ENCODE assay signal across 1 cellular context in the genomic region with DNA sequence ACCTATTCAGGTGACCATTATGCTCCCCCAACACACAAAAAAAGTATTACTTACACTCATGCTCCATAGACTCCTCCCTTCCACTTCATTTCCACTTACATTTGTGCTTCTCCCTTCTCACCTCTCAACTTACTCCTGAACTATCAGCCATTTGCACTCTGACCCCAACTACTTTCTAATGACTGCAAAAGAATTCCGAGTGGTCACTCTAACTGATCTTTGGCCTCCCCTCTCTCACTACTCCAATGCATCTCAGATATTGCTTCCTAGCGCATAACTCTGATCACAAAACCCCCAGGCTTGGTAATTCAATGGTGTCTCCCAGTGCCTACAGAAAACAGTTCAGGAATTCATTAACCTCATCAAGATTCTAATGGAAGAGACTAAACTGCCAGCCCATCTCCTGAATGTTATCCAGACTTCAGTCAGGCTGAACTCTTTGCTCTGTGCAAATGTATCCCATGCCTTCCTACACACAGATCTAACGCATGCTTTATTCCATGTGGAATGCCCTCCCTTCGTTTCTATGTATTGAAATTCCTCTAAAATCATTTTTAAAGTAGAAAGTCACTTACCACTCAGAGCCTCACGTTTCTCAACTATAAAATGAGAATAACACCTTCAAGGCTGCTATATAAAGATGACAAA.
TF ChIP-seq lines count a peak whose summit lies in the region.

No MANE protein-coding gene starts in this region.

TF ChIP-seq in GM23338, 12 proteins besides CTCF, POLR2A, EP300 and RAD21 (continued from another document):
- TF ChIP-seq, protein P1, sequence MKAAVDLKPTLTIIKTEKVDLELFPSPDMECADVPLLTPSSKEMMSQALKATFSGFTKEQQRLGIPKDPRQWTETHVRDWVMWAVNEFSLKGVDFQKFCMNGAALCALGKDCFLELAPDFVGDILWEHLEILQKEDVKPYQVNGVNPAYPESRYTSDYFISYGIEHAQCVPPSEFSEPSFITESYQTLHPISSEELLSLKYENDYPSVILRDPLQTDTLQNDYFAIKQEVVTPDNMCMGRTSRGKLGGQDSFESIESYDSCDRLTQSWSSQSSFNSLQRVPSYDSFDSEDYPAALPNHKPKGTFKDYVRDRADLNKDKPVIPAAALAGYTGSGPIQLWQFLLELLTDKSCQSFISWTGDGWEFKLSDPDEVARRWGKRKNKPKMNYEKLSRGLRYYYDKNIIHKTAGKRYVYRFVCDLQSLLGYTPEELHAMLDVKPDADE (IDR thresholded peaks at IDR 0.05), result no peak
- TF ChIP-seq EZH2 (IDR thresholded peaks at IDR 0.05; ENCODE audit: low read depth, unreplicated experiment) (no peak), CREB1 (CRISPR knock-in tag; IDR thresholded peaks at IDR 0.05; ENCODE audit: low read depth) (no peak)
- TF ChIP-seq, protein P2, sequence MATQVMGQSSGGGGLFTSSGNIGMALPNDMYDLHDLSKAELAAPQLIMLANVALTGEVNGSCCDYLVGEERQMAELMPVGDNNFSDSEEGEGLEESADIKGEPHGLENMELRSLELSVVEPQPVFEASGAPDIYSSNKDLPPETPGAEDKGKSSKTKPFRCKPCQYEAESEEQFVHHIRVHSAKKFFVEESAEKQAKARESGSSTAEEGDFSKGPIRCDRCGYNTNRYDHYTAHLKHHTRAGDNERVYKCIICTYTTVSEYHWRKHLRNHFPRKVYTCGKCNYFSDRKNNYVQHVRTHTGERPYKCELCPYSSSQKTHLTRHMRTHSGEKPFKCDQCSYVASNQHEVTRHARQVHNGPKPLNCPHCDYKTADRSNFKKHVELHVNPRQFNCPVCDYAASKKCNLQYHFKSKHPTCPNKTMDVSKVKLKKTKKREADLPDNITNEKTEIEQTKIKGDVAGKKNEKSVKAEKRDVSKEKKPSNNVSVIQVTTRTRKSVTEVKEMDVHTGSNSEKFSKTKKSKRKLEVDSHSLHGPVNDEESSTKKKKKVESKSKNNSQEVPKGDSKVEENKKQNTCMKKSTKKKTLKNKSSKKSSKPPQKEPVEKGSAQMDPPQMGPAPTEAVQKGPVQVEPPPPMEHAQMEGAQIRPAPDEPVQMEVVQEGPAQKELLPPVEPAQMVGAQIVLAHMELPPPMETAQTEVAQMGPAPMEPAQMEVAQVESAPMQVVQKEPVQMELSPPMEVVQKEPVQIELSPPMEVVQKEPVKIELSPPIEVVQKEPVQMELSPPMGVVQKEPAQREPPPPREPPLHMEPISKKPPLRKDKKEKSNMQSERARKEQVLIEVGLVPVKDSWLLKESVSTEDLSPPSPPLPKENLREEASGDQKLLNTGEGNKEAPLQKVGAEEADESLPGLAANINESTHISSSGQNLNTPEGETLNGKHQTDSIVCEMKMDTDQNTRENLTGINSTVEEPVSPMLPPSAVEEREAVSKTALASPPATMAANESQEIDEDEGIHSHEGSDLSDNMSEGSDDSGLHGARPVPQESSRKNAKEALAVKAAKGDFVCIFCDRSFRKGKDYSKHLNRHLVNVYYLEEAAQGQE (IDR thresholded peaks at IDR 0.05; ENCODE audit: unreplicated experiment), result no peak
- TF ChIP-seq, protein P3, sequence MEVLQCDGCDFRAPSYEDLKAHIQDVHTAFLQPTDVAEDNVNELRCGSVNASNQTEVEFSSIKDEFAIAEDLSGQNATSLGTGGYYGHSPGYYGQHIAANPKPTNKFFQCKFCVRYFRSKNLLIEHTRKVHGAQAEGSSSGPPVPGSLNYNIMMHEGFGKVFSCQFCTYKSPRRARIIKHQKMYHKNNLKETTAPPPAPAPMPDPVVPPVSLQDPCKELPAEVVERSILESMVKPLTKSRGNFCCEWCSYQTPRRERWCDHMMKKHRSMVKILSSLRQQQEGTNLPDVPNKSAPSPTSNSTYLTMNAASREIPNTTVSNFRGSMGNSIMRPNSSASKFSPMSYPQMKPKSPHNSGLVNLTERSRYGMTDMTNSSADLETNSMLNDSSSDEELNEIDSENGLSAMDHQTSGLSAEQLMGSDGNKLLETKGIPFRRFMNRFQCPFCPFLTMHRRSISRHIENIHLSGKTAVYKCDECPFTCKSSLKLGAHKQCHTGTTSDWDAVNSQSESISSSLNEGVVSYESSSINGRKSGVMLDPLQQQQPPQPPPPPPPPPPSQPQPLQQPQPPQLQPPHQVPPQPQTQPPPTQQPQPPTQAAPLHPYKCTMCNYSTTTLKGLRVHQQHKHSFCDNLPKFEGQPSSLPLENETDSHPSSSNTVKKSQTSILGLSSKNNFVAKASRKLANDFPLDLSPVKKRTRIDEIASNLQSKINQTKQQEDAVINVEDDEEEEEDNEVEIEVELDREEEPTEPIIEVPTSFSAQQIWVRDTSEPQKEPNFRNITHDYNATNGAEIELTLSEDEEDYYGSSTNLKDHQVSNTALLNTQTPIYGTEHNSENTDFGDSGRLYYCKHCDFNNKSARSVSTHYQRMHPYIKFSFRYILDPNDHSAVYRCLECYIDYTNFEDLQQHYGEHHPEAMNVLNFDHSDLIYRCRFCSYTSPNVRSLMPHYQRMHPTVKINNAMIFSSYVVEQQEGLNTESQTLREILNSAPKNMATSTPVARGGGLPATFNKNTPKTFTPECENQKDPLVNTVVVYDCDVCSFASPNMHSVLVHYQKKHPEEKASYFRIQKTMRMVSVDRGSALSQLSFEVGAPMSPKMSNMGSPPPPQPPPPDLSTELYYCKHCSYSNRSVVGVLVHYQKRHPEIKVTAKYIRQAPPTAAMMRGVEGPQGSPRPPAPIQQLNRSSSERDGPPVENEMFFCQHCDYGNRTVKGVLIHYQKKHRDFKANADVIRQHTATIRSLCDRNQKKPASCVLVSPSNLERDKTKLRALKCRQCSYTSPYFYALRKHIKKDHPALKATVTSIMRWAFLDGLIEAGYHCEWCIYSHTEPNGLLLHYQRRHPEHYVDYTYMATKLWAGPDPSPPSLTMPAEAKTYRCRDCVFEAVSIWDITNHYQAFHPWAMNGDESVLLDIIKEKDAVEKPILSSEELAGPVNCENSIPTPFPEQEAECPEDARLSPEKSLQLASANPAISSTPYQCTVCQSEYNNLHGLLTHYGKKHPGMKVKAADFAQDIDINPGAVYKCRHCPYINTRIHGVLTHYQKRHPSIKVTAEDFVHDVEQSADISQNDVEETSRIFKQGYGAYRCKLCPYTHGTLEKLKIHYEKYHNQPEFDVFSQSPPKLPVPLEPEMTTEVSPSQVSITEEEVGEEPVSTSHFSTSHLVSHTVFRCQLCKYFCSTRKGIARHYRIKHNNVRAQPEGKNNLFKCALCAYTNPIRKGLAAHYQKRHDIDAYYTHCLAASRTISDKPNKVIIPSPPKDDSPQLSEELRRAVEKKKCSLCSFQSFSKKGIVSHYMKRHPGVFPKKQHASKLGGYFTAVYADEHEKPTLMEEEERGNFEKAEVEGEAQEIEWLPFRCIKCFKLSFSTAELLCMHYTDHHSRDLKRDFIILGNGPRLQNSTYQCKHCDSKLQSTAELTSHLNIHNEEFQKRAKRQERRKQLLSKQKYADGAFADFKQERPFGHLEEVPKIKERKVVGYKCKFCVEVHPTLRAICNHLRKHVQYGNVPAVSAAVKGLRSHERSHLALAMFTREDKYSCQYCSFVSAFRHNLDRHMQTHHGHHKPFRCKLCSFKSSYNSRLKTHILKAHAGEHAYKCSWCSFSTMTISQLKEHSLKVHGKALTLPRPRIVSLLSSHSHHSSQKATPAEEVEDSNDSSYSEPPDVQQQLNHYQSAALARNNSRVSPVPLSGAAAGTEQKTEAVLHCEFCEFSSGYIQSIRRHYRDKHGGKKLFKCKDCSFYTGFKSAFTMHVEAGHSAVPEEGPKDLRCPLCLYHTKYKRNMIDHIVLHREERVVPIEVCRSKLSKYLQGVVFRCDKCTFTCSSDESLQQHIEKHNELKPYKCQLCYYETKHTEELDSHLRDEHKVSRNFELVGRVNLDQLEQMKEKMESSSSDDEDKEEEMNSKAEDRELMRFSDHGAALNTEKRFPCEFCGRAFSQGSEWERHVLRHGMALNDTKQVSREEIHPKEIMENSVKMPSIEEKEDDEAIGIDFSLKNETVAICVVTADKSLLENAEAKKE (CRISPR knock-in tag; IDR thresholded peaks at IDR 0.05), result no peak
